In the genomic region with DNA sequence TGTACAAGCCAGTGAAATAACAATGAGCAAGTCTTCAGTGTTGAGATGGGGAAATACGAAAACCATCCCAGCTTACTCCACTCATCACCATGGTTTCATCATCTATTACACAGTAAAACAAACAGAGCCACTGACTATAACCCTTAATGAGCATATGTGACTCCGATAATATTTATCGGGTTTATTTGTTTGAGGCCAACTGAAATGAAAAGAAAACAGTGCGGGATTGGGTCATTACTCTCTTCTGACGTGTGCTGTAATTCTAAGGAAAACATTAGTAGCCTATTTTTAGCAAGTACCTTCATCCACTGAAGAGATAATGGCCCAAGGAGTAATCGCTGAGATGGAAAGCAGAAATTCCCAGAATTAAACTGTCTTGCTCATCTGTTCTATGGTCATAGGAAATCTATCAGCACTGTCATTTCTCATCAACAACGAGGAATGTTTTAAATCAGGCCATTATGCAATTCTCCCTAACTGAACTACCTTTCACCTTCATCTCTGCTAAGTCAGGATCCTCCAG, we compare ENCODE assay signal across 11 cellular contexts.
DNase-seq lines count a peak whose midpoint lies in the region; ATAC-seq and TF ChIP-seq lines count a peak whose summit lies in the region.
"Had no signal": no experiment of that assay in that cellular context is flagged by ENCODE, and none has a peak within 500 bp of the region (broad histone marks: within the 10 kb centered on the region; RNA-seq: fewer than 3 reads in every experiment).

No MANE protein-coding gene starts in this region.

- POLR2A ChIA-PET in PC-9 (lab: Charles Lee; ENCODE audit: unreplicated experiment): no interaction called here

- peak; percentile 90 for ATAC-seq in sciatic nerve
- ATAC-seq in HG03280 (IDR thresholded peaks at IDR 0.05; ENCODE audit: unreplicated experiment): no peak
- ATAC-seq in GM19351 (IDR thresholded peaks at IDR 0.05; ENCODE audit: unreplicated experiment): no peak
- ATAC-seq: activated CD4-positive, alpha-beta T cell treated with anti-CD3 and anti-CD28 coated beads for 36 hours had no signal

- H3K27me3 ChIP-seq in PC-9 (ENCODE audit: insufficient read depth, low read depth): no peaks in the 10 kb centered on the region

- no TSS peak for BruUV-seq in PC-9 (replicated peaks; lab: Mats Ljungman, UMichigan)

- H3K9me3 ChIP-seq in PC-9 (ENCODE audit: insufficient read depth, low read depth): peaks cover 16% of the 10 kb centered on the region

- H3K4me2 ChIP-seq in PC-9: peak overlapping the region; percentile 4; the same call in 1 of the 2 replicates

- H3K4me3 ChIP-seq in PC-9 (no peak overlapping the region), fibroblast of mammary gland (ENCODE audit: control insufficient read depth, low read depth, low read length) (no peak overlapping the region)

- H3F3A ChIP-seq in PC-9 (ENCODE audit: insufficient read depth, low read depth): no peaks in the 10 kb centered on the region

- no peaks in the 10 kb centered on the region for H3K9me2 ChIP-seq in PC-9 (ENCODE audit: insufficient read depth)

- no peaks in the 10 kb centered on the region for H4K20me1 ChIP-seq in PC-9 (ENCODE audit: insufficient read depth)

- peak; percentile 21 for DNase-seq in GM03348 (ENCODE audit: low spot score)
- peak in 1 of 2 experiments; percentile 52 for DNase-seq in PC-9
- peak; percentile 99 for DNase-seq in fibroblast of mammary gland (ENCODE audit: low read depth)
- no peak for DNase-seq in sciatic nerve (ENCODE audit: low spot score)
- DNase-seq in NCI-H2107 (lab: John Stamatoyannopoulos, UW): no peak
- no peak for DNase-seq in SW480 (ENCODE audit: low spot score)
- DNase-seq: activated CD4-positive, alpha-beta T cell treated with anti-CD3 and anti-CD28 coated beads for 36 hours; activated naive CD8-positive, alpha-beta T cell treated with anti-CD3 and anti-CD28 coated beads, Interleukin-2, amount 10 ng/mL, durations not matched to agents 7 days and 5 days; erythroblast had no signal

- peaks cover 20% of the 10 kb centered on the region for H3K4me1 ChIP-seq in PC-9 (replicated peaks; ENCODE audit: insufficient read depth)

- no peaks in the 10 kb centered on the region for H3K79me2 ChIP-seq in PC-9 (ENCODE audit: low read depth)

- TF ChIP-seq CTCF in PC-9 (conservative IDR thresholded peaks at IDR 0.05) (no peak), fibroblast of mammary gland (conservative IDR thresholded peaks at IDR 0.05; ENCODE audit: control insufficient read depth, insufficient read depth, low read depth, low read length) (no peak)

- no peaks in the 10 kb centered on the region for H3K36me3 ChIP-seq in PC-9 (ENCODE audit: low read depth)

- peak overlapping the region; percentile 63 for H3K27ac ChIP-seq in PC-9

- CTCF ChIA-PET in PC-9 (lab: Charles Lee): no interaction called here

- peak overlapping the region; percentile 6; the same call in 1 of the 2 replicates for H2AFZ ChIP-seq in PC-9

- intact Hi-C loops in PC-9 (cut with micrococcal nuclease; ENCODE audit: unreplicated experiment) (no loop called here), sciatic nerve (cut with DNase I) (no loop called here)

Comparison
In these comparisons a context has a peak if more than half of its experiments do, and no peak if none do; other contexts are left out.
1. DNase-seq: peak in GM03348 (single experiment) and fibroblast of mammary gland (single experiment); none in sciatic nerve (single experiment), NCI-H2107 (single experiment) and SW480 (single experiment).